ENCODE assay signal across 8 cellular contexts in the genomic region with DNA sequence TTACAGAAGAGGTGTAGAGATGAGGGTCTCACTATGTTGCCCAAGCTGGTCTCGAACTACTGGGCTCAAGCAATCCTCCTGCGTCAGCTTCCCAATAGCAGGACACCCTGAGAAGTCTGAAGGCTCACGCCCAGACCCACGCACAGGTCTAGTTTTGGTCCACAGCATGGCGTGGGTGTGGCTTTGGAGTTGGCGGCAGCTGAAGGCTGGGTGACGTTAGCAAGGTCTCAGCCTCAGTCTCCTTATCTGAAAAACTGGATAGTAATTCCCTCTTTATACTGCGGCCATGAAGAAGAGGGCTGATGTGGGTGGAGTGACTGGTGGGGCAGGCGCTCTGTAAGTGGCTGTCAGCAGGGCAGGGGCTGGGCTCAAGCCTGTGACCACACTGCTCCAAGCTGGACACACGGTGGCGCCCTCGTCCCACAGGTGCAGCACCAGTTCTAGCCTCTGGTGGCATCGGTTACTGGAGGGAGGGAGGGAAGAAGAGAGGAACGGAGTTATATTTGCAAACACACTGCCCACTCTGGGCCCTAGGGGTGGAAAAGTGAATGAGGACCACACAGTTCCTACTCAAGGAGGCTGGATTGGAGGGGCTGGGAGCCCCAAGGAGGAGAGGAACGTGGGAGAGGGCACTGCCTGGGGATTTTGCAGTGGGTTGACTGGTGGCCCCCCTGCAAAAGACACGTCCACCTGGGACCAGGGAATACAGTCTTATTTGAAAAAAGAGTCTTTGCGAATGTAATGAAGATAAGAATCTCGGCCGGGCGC. TPM values are rescaled to one million over a fixed set of nuclear protein-coding genes. Genes with fewer than 3 reads are reported as not detected.
DNase-seq lines count a peak whose midpoint lies in the region; ATAC-seq, FAIRE-seq and TF ChIP-seq lines count a peak whose summit lies in the region.

No MANE protein-coding gene starts in this region.

- peak; percentile 96 to 97 for TF ChIP-seq RAD21 in A549 (conservative IDR thresholded peaks at IDR 0.05 in 1 of 2, IDR thresholded peaks at IDR 0.05 in 1 of 2)

- H3K36me3 ChIP-seq in kidney epithelial cell (ENCODE audit: control insufficient read depth, insufficient read depth, low read length): no peaks in the 10 kb centered on the region

- H3K27ac ChIP-seq in A549: peak overlapping the region; percentile 54 to 75; a peak in 5 of 6 replicates

- H3K4me3 ChIP-seq in A549 (no peak overlapping the region), cardiac fibroblast (replicated peaks in 1 of 2; ENCODE audit: low read depth in 2 of 2, low read length in 2 of 2) (no peak overlapping the region), kidney epithelial cell (ENCODE audit: low read depth, low read length) (no peak overlapping the region)

- TF ChIP-seq EP300 in A549 (IDR thresholded peaks at IDR 0.05): no peak

- no peaks in the 10 kb centered on the region for H3K27me3 ChIP-seq in kidney epithelial cell (ENCODE audit: control insufficient read depth, insufficient read depth, low read length)

- WGBS in A549 (ENCODE audit: missing lambda C conversion rate): 5% methylated on average over 17 of the region's 20 CpGs

- POLR2A ChIA-PET in A549 (lab: Yijun Ruan, JAX): interaction anchor here (0.5 to 1.0 kb wide), 2 partner anchors 24 to 54 kb away, joined by 5 to 6 read pairs; no protein-coding TSS in a partner anchor

- CTCF ChIA-PET in A549 (lab: Yijun Ruan, JAX): interaction anchor here (0.7 to 16.8 kb wide), 39 partner anchors 9 to 243 kb away, joined by 3 to 771 read pairs (median 4); a partner anchor contains a TSS

- TF ChIP-seq POLR2A in A549 (IDR thresholded peaks at IDR 0.05; ENCODE audit: low read length): no peak

- peak; percentile 99 to 100 for ATAC-seq in A549
- ATAC-seq in GM18858 (IDR thresholded peaks at IDR 0.05; ENCODE audit: unreplicated experiment): peak; percentile 57
- ATAC-seq in HG03108 (IDR thresholded peaks at IDR 0.05; ENCODE audit: unreplicated experiment): peak; percentile 81

- peak; percentile 78 for FAIRE-seq in A549 (lab: Jason Lieb, UNC)

- DNase-seq in A549 (ENCODE audit: low read depth in 1 of 2, low spot score in 1 of 2) (peak; percentile 88 to 91), NCI-H446 treated with DMSO at 0.1 percent for 48 hours (lab: John Stamatoyannopoulos, UW) (peak; percentile 46), cardiac fibroblast (ENCODE audit: low read depth in 2 of 2) (peak; percentile 94 to 97), kidney epithelial cell (ENCODE audit: low read depth) (peak; percentile 70)
- peak; percentile 74 for DNase-seq in activated CD4-positive, CD25-positive, alpha-beta regulatory T cell treated with anti-CD3 and anti-CD28 coated beads, Interleukin-2, amount 50 U/mL, for 16 hours (ENCODE audit: low read depth, low spot score)
- peak; percentile 74 to 87 (median 85) for DNase-seq in stimulated activated CD4-positive, alpha-beta T cell treated with anti-CD3 and anti-CD28 coated beads, Interleukin-1b, Interleukin-23, amount 100 ng/mL, for 24 hours (ENCODE audit: low read depth in 4 of 4, low spot score in 1 of 4)

- H3K4me2 ChIP-seq in A549: peak overlapping the region; percentile 75

- H3K9me3 ChIP-seq in A549: no peaks in the 10 kb centered on the region

- peaks cover 24% of the 10 kb centered on the region for H3K4me1 ChIP-seq in A549

- TF ChIP-seq CTCF in A549 (IDR thresholded peaks at IDR 0.05): peak; percentile 85
- TF ChIP-seq CTCF in cardiac fibroblast (IDR thresholded peaks at IDR 0.05; ENCODE audit: low read depth, low read length): peak; percentile 98
- peak; percentile 94 for TF ChIP-seq CTCF in kidney epithelial cell (IDR thresholded peaks at IDR 0.05; ENCODE audit: insufficient read depth, low read length, poor library complexity, severe bottlenecking)

TF ChIP-seq in A549, 52 proteins besides CTCF, POLR2A, EP300 and RAD21 (continues in another document):
- no peak for TF ChIP-seq EHMT2 (IDR thresholded peaks at IDR 0.05; ENCODE audit: low read depth)
- TF ChIP-seq, protein P1, sequence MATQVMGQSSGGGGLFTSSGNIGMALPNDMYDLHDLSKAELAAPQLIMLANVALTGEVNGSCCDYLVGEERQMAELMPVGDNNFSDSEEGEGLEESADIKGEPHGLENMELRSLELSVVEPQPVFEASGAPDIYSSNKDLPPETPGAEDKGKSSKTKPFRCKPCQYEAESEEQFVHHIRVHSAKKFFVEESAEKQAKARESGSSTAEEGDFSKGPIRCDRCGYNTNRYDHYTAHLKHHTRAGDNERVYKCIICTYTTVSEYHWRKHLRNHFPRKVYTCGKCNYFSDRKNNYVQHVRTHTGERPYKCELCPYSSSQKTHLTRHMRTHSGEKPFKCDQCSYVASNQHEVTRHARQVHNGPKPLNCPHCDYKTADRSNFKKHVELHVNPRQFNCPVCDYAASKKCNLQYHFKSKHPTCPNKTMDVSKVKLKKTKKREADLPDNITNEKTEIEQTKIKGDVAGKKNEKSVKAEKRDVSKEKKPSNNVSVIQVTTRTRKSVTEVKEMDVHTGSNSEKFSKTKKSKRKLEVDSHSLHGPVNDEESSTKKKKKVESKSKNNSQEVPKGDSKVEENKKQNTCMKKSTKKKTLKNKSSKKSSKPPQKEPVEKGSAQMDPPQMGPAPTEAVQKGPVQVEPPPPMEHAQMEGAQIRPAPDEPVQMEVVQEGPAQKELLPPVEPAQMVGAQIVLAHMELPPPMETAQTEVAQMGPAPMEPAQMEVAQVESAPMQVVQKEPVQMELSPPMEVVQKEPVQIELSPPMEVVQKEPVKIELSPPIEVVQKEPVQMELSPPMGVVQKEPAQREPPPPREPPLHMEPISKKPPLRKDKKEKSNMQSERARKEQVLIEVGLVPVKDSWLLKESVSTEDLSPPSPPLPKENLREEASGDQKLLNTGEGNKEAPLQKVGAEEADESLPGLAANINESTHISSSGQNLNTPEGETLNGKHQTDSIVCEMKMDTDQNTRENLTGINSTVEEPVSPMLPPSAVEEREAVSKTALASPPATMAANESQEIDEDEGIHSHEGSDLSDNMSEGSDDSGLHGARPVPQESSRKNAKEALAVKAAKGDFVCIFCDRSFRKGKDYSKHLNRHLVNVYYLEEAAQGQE (IDR thresholded peaks at IDR 0.05): no peak
- TF ChIP-seq MAZ (IDR thresholded peaks at IDR 0.05; ENCODE audit: borderline replicate concordance, low read depth, low read length): 0 out of 2 replicates have a peak, but pooled peaks have one; percentile 54
- no peak for TF ChIP-seq RNF2 (IDR thresholded peaks at IDR 0.05; ENCODE audit: borderline replicate concordance, low read depth)
- no peak for TF ChIP-seq POLR2AphosphoS2 (conservative IDR thresholded peaks at IDR 0.05; ENCODE audit: low read length)
- TF ChIP-seq FOXS1 (CRISPR knock-in tag; IDR thresholded peaks at IDR 0.05): no peak
- no peak for TF ChIP-seq PHF8 (IDR thresholded peaks at IDR 0.05; ENCODE audit: borderline replicate concordance, low read depth)
- no peak for TF ChIP-seq CHD4 (IDR thresholded peaks at IDR 0.05; ENCODE audit: borderline replicate concordance)
- no peak for TF ChIP-seq TFCP2L1 (CRISPR knock-in tag; IDR thresholded peaks at IDR 0.05)
- TF ChIP-seq, protein P2, sequence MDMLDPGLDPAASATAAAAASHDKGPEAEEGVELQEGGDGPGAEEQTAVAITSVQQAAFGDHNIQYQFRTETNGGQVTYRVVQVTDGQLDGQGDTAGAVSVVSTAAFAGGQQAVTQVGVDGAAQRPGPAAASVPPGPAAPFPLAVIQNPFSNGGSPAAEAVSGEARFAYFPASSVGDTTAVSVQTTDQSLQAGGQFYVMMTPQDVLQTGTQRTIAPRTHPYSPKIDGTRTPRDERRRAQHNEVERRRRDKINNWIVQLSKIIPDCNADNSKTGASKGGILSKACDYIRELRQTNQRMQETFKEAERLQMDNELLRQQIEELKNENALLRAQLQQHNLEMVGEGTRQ (IDR thresholded peaks at IDR 0.05): no peak
- TF ChIP-seq SMC3 (IDR thresholded peaks at IDR 0.05): peak; percentile 86
- no peak for TF ChIP-seq RFX5 (IDR thresholded peaks at IDR 0.05)
- TF ChIP-seq, protein P3, sequence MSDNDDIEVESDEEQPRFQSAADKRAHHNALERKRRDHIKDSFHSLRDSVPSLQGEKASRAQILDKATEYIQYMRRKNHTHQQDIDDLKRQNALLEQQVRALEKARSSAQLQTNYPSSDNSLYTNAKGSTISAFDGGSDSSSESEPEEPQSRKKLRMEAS (IDR thresholded peaks at IDR 0.05): 0 out of 2 replicates have a peak, but pooled peaks have one; percentile 24
- TF ChIP-seq CBX8 (IDR thresholded peaks at IDR 0.05): no peak

RNA-seq across cellular contexts. Expression of a gene that starts 19.6 kb away (rescaled TPM):
- polyA plus RNA-seq in A549 (2011; rRNA removed) (8.3 and 11.1 TPM in 2 replicates), A549 (2017; fragmentation: RNase III; extraction: RNeasy Plus Mini Kit Qiagen cat#74134 plus additional on column Dnase treatment) (14.1 to 16.1 TPM (median 15.3 TPM) in 3 replicates)
- 16.0 and 23.0 TPM in 2 replicates for polyA plus RNA-seq in A549 (2012; cell fraction: cytosol; rRNA removed)
- 52.8 and 67.1 TPM in 2 replicates for polyA plus RNA-seq in A549 (2012; cell fraction: nucleus; rRNA removed)
- 12.5 and 17.6 TPM in 2 replicates for polyA minus RNA-seq in A549 (2011; rRNA and poly(A)+ RNA removed)
- total RNA-seq in kidney epithelial cell: 64.0 and 71.3 TPM in 2 replicates

RNA-seq across cellular contexts. Expression of a gene that starts 21.5 kb away (rescaled TPM):
- polyA plus RNA-seq in A549 (2011; rRNA removed) (12.2 and 16.0 TPM in 2 replicates), A549 (2017; fragmentation: RNase III; extraction: RNeasy Plus Mini Kit Qiagen cat#74134 plus additional on column Dnase treatment) (20.2 to 21.5 TPM (median 20.3 TPM) in 3 replicates)
- polyA plus RNA-seq in A549 (2012; cell fraction: cytosol; rRNA removed): 23.4 and 33.7 TPM in 2 replicates
- 21.3 and 29.9 TPM in 2 replicates for polyA plus RNA-seq in A549 (2012; cell fraction: nucleus; rRNA removed)
- polyA minus RNA-seq in A549 (2011; rRNA and poly(A)+ RNA removed): 9.8 and 15.0 TPM in 2 replicates
- 98.1 and 150 TPM in 2 replicates for total RNA-seq in kidney epithelial cell

RNA-seq across cellular contexts. Expression of a gene that starts 41.1 kb away (rescaled TPM):
- polyA plus RNA-seq in A549 (2011; rRNA removed) (1.1 and 2.0 TPM in 2 replicates), A549 (2017; fragmentation: RNase III; extraction: RNeasy Plus Mini Kit Qiagen cat#74134 plus additional on column Dnase treatment) (0.45 to 0.75 TPM (median 0.63 TPM) in 3 replicates)
- polyA plus RNA-seq in A549 (2012; cell fraction: cytosol; rRNA removed): 0.22 and 0.39 TPM in 2 replicates
- 0.14 TPM in 1 of 2 replicates, not detected in the other for polyA plus RNA-seq in A549 (2012; cell fraction: nucleus; rRNA removed)
- polyA minus RNA-seq in A549 (2011; rRNA and poly(A)+ RNA removed): not detected in 2 replicates
- total RNA-seq in kidney epithelial cell: not detected in 2 replicates

RNA-seq across cellular contexts. Expression of a gene that starts 52.6 kb away (rescaled TPM):
- polyA plus RNA-seq in A549 (2011; rRNA removed) (1.2 and 2.0 TPM in 2 replicates), A549 (2017; fragmentation: RNase III; extraction: RNeasy Plus Mini Kit Qiagen cat#74134 plus additional on column Dnase treatment) (1.7 to 1.8 TPM (median 1.7 TPM) in 3 replicates)
- 2.3 and 3.2 TPM in 2 replicates for polyA plus RNA-seq in A549 (2012; cell fraction: cytosol; rRNA removed)
- 18.4 and 23.7 TPM in 2 replicates for polyA plus RNA-seq in A549 (2012; cell fraction: nucleus; rRNA removed)
- 0.73 and 0.95 TPM in 2 replicates for polyA minus RNA-seq in A549 (2011; rRNA and poly(A)+ RNA removed)
- total RNA-seq in kidney epithelial cell: 0.54 and 1.2 TPM in 2 replicates
